24 cellular contexts compared by ENCODE assay signal in the genomic region with DNA sequence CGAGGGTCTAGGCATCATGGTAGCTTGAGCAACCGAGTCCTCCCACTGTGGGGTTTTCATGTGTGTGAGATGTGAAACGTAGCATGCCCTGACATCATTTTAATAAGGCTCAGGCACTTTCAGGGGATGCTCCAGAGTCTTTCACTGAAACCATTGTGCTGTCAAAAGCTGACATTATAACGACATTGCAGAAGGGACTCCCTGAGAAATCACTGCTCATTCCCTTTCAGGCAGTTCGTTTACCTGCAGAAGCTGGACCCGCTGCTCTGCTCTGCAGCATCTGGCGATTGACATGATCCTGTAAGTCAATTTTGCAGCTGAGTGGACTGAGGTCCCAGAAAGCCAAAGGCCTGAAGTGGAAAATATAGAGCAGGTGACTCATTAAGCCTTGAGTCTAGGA. TPM values are rescaled to one million over a fixed set of nuclear protein-coding genes. Genes with fewer than 3 reads are reported as not detected.
"Had no signal": no experiment of that assay in that cellular context is flagged by ENCODE, and none has a peak within 500 bp of the region (broad histone marks: within the 10 kb centered on the region; RNA-seq: fewer than 3 reads in every experiment).

No MANE protein-coding gene starts in this region.

- DNase-seq: dermis blood vessel endothelial cell; dorsolateral prefrontal cortex; effector CD4-positive, alpha-beta T cell; effector memory CD4-positive, alpha-beta T cell; erythroblast; esophagus squamous epithelium; foreskin fibroblast; foreskin melanocyte; gastrocnemius medialis; glutamatergic neuron; head of caudate nucleus; heart right ventricle; hippocampal formation; left cardiac atrium; left lung; left ventricle myocardium superior; lower lobe of right lung; mesenchymal stem cell; mucosa of descending colon; naive B cell had no signal

- H3K36me3 ChIP-seq: esophagus squamous epithelium, gastrocnemius medialis, heart right ventricle, left lung, lower lobe of right lung had no signal

- ATAC-seq: esophagus mucosa, gastrocnemius medialis, heart right ventricle, left cardiac atrium, left lung, left ventricle myocardium superior, lower lobe of right lung, mucosa of descending colon had no signal

- H3K4me3 ChIP-seq: coronary artery, dorsolateral prefrontal cortex, esophagus squamous epithelium, gastrocnemius medialis, heart right ventricle, left lung, lower lobe of right lung, mucosa of descending colon had no signal

- H3K27me3 ChIP-seq: gastrocnemius medialis, left lung had no signal

- H3K27ac ChIP-seq: coronary artery, dorsolateral prefrontal cortex, epithelial cell of prostate, esophagus squamous epithelium, gastrocnemius medialis, heart right ventricle, left lung, lower lobe of right lung had no signal

- H3K9me3 ChIP-seq: esophagus squamous epithelium, gastrocnemius medialis, heart right ventricle, left lung, lower lobe of right lung, mucosa of descending colon had no signal

RNA-seq across cellular contexts. Expression of a gene that starts 53.9 kb away (rescaled TPM):
- polyA plus RNA-seq: heart right ventricle, keratinocyte had no signal

RNA-seq across cellular contexts. Expression of a gene that starts 54.9 kb away (rescaled TPM):
- polyA plus RNA-seq: heart right ventricle, keratinocyte had no signal
